27 cellular contexts compared by ENCODE assay signal in the genomic region with DNA sequence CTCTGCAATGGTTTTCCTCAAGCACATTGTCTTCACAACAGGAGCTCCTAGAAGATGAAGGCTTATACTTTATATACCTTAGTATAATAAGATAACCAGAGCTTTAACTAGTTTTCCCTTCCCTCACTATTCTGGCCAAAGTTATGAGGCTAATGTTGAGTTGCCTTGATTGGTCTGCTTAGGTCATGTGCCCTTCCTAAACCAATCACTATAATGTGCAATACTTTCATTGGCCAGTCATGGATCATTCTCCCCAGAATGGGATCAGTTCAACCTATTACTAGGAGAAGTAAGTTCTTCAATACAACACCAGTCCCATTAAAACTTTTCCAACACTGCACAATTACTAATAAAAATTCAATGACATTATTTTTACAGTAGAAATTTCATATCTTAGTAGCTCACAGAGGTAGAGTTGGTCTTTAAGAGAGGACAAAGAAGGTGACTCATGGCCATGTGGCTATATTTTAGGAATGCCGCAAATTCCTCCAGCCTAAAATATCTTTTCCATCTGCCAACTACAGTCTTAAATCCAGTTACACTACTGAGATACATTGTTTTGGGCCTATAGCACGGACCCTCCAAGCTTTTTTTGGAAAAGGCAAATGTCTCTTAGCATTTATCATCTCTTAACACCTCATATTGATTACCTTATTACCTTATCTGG. TPM values are rescaled to one million over a fixed set of nuclear protein-coding genes. Genes with fewer than 3 reads are reported as not detected.
"Had no signal": no experiment of that assay in that cellular context is flagged by ENCODE, and none has a peak within 500 bp of the region (broad histone marks: within the 10 kb centered on the region; RNA-seq: fewer than 3 reads in every experiment).

No MANE protein-coding gene starts in this region.

- ATAC-seq: heart right ventricle; left lobe of liver; mucosa of descending colon; natural killer cell treated with Interleukin-12 subunit alpha and Interleukin-12 subunit beta and Interleukin-15 and Interleukin-18, amount 100 ng/mL, for 72 hours; sciatic nerve had no signal

- H3K9me3 Mint-ChIP-seq: natural killer cell treated with Interleukin-12 subunit alpha and Interleukin-12 subunit beta and Interleukin-15 and Interleukin-18, amount 100 ng/mL, for 72 hours had no signal

- H3K4me3 Mint-ChIP-seq: natural killer cell treated with Interleukin-12 subunit alpha and Interleukin-12 subunit beta and Interleukin-15 and Interleukin-18, amount 100 ng/mL, for 72 hours had no signal

- DNase-seq: cortex of kidney; dorsolateral prefrontal cortex; effector CD8-positive, alpha-beta T cell; heart right ventricle; hypothalamus; kidney glomerular epithelial cell; mammary epithelial cell; mucosa of descending colon; posterior cingulate gyrus; stimulated activated CD4-positive, alpha-beta T cell treated with anti-CD3 and anti-CD28 coated beads, Interleukin-2, amount 100 ng/mL, for 24 hours; stimulated activated CD4-positive, alpha-beta T cell treated with anti-CD3 and anti-CD28 coated beads, Interleukin-4, amount 100 ng/mL, for 4 hours; stimulated activated naive CD4-positive, alpha-beta T cell; stomach; substantia nigra; transverse colon had no signal

- FAIRE-seq: frontal cortex, islet of Langerhans had no signal

- H3K27ac Mint-ChIP-seq: natural killer cell treated with Interleukin-12 subunit alpha and Interleukin-12 subunit beta and Interleukin-15 and Interleukin-18, amount 100 ng/mL, for 72 hours had no signal

RNA-seq across cellular contexts. Expression of gene POU3F2, which starts 12.5 kb away (rescaled TPM):
- total RNA-seq: heart right ventricle; left lobe of liver; lower leg skin; mammary epithelial cell; mesenteric fat pad; mucosa of descending colon; natural killer cell treated with Interleukin-12 subunit alpha and Interleukin-12 subunit beta and Interleukin-15 and Interleukin-18, amount 100 ng/mL, for 72 hours; osteocyte; pulmonary artery endothelial cell; thoracic aorta; transverse colon; ureter had no signal
- polyA plus RNA-seq: esophagus, heart right ventricle, mammary epithelial cell, stomach had no signal
